8 cellular contexts compared by ENCODE assay signal in genomic region chr12:46267618-46268348, GRCh38. TPM values are rescaled to one million over a fixed set of nuclear protein-coding genes. Genes with fewer than 3 reads are reported as not detected.
DNase-seq lines count a peak whose midpoint lies in the region; ATAC-seq and TF ChIP-seq lines count a peak whose summit lies in the region.

No MANE protein-coding gene starts in this region.

- peaks cover 0 to 22% of the 10 kb centered on the region in 2 donors for H3K4me1 ChIP-seq in ascending aorta

- no peaks in the 10 kb centered on the region for H3K9me3 ChIP-seq in ascending aorta

- no peaks in the 10 kb centered on the region for H3K27me3 ChIP-seq in ascending aorta

- CTCF ChIA-PET in HEK293T (lab: Yijun Ruan, JAX): no interaction called here

- H3K36me3 ChIP-seq in ascending aorta: no peaks in the 10 kb centered on the region

- H3K4me3 ChIP-seq in ascending aorta: peak overlapping the region; percentile 65 to 77

- ATAC-seq in GM21786 (IDR thresholded peaks at IDR 0.05; ENCODE audit: unreplicated experiment): no peak

- intact Hi-C loops in ascending aorta (cut with DNase I): loop anchor here (2.0 to 5.0 kb wide), 5 partner anchors 45 to 393 kb away; partner anchors contain the start of genes SCAF11 and SLC38A2

- H3K27ac ChIP-seq in ascending aorta: peak overlapping the region; percentile 78 to 86

- TF ChIP-seq CTCF in ascending aorta (IDR thresholded peaks at IDR 0.05): no peak

- POLR2A ChIA-PET in HEK293T (lab: Yijun Ruan, JAX): interaction anchor here (1.2 to 1.9 kb wide), 4 partner anchors 8 to 140 kb away, joined by 4 to 9 read pairs (median 6); no protein-coding TSS in a partner anchor

- peak; percentile 32 for DNase-seq in NK-92 treated with Interleukin-12 subunit alpha and Interleukin-12 subunit beta, amount 100 ng/mL, for 24 hours (lab: John Stamatoyannopoulos, UW)
- DNase-seq in NK-92 (lab: John Stamatoyannopoulos, UW; ENCODE audit: unreplicated experiment): no peak
- DNase-seq in RKO (ENCODE audit: low spot score): peak; percentile 66
- DNase-seq in ascending aorta (ENCODE audit: low spot score in 2 of 2): no peak
- DNase-seq in iris pigment epithelial cell (ENCODE audit: low read depth): peak; percentile 38
- DNase-seq in stimulated activated CD4-positive, alpha-beta T cell treated with anti-CD3 and anti-CD28 coated beads, Interleukin-2, amount 100 ng/mL, for 4 hours (ENCODE audit: low read depth): peak; percentile 16
- DNase-seq in HEK293T (ENCODE audit: extremely low spot score): no peak

TF ChIP-seq in HEK293T, 16 proteins besides CTCF, POLR2A, EP300 and RAD21:
- TF ChIP-seq PKNOX1 (IDR thresholded peaks at IDR 0.05): no peak
- no peak for TF ChIP-seq ARNT (IDR thresholded peaks at IDR 0.05)
- no peak for TF ChIP-seq SP1 (IDR thresholded peaks at IDR 0.05)
- TF ChIP-seq L3MBTL2 (conservative IDR thresholded peaks at IDR 0.05): no peak
- no peak for TF ChIP-seq CTBP1 (IDR thresholded peaks at IDR 0.05; ENCODE audit: borderline replicate concordance)
- no peak for TF ChIP-seq HDGF (IDR thresholded peaks at IDR 0.05; ENCODE audit: borderline replicate concordance)
- no peak for TF ChIP-seq BHLHE40 (IDR thresholded peaks at IDR 0.05; ENCODE audit: borderline replicate concordance)
- TF ChIP-seq NFRKB (IDR thresholded peaks at IDR 0.05): no peak
- TF ChIP-seq ZNF384 (IDR thresholded peaks at IDR 0.05): no peak
- no peak for TF ChIP-seq ELF4 (IDR thresholded peaks at IDR 0.05)
- TF ChIP-seq SUZ12 (IDR thresholded peaks at IDR 0.05): no peak
- TF ChIP-seq FOXM1 (IDR thresholded peaks at IDR 0.05; ENCODE audit: borderline replicate concordance): no peak

RNA-seq across cellular contexts. Expression of gene SLC38A1, which starts 1.1 kb away (rescaled TPM):
- total RNA-seq in ascending aorta: 12.8 TPM

Comparison
In these comparisons a context has a peak if more than half of its experiments do, and no peak if none do; other contexts are left out.
1. DNase-seq: peak in NK-92 treated with Interleukin-12 subunit alpha and Interleukin-12 subunit beta, amount 100 ng/mL, for 24 hours (single experiment), RKO (single experiment), iris pigment epithelial cell (single experiment) and stimulated activated CD4-positive, alpha-beta T cell treated with anti-CD3 and anti-CD28 coated beads, Interleukin-2, amount 100 ng/mL, for 4 hours (single experiment); none in NK-92 (single experiment), ascending aorta (0 of 2) and HEK293T (single experiment).